8 cellular contexts compared by ENCODE assay signal in genomic region chr2:196171248-196171871, GRCh38. TPM values are rescaled to one million over a fixed set of nuclear protein-coding genes. Genes with fewer than 3 reads are reported as not detected.
A peak's percentile ranks its signal among the peaks of the same experiment; 100 is the strongest.
DNase-seq lines count a peak whose midpoint lies in the region; ATAC-seq lines count a peak whose summit lies in the region.

Gene STK17B (minus strand): TSS chr2:196171578. CDS start chr2:196163383, 8,195 bp downstream.

- H3K27ac Mint-ChIP-seq in naive B cell = peak within 1 kb of the TSS; percentile 93 to 100 (median 100)
- H3K27ac Mint-ChIP-seq in stimulated activated effector memory CD8-positive, alpha-beta T cell treated with anti-CD3 and anti-CD28 coated beads, Interleukin-12 subunit alpha, Interleukin-12 subunit beta, amount 100 ng/mL, for 72 hours = peak within 1 kb of the TSS; percentile 98

- H3K4me1 Mint-ChIP-seq in naive B cell = peaks cover 41 to 50% (median 47%) of the 10 kb centered on the region in 3 donors
- H3K4me1 Mint-ChIP-seq in stimulated activated effector memory CD8-positive, alpha-beta T cell treated with anti-CD3 and anti-CD28 coated beads, Interleukin-12 subunit alpha, Interleukin-12 subunit beta, amount 100 ng/mL, for 72 hours = peaks cover 29% of the 10 kb centered on the region

- DNase-seq in DMS53 (lab: John Stamatoyannopoulos, UW) = peak; percentile 98
- DNase-seq in KBM-7 = peak; percentile 91
- DNase-seq in RKO (ENCODE audit: low spot score) = peak; percentile 94
- peak; percentile 97 for DNase-seq in activated T-helper 1 cell treated with Interleukin-2 at 50 U/mL for 16 hours (ENCODE audit: low read depth)
- peak; percentile 95 for DNase-seq in fibroblast of gingiva (ENCODE audit: low read depth)
- peak; percentile 94 for DNase-seq in naive B cell
- DNase-seq in stimulated activated effector memory CD8-positive, alpha-beta T cell treated with anti-CD3 and anti-CD28 coated beads, Interleukin-12 subunit alpha, Interleukin-12 subunit beta, amount 100 ng/mL, for 72 hours (ENCODE audit: low spot score in 2 of 2) = peak; percentile 82 to 95

- H3K9me3 Mint-ChIP-seq in naive B cell = no peaks in the 10 kb centered on the region
- no peaks in the 10 kb centered on the region for H3K9me3 Mint-ChIP-seq in stimulated activated effector memory CD8-positive, alpha-beta T cell treated with anti-CD3 and anti-CD28 coated beads, Interleukin-12 subunit alpha, Interleukin-12 subunit beta, amount 100 ng/mL, for 72 hours

- ATAC-seq in GM21619 (IDR thresholded peaks at IDR 0.05; ENCODE audit: unreplicated experiment) (peak; percentile 48), naive B cell (ENCODE audit: low read depth in 2 of 2) (peak; percentile 58)
- peak; percentile 84 for ATAC-seq in stimulated activated effector memory CD8-positive, alpha-beta T cell treated with anti-CD3 and anti-CD28 coated beads, Interleukin-12 subunit alpha, Interleukin-12 subunit beta, amount 100 ng/mL, for 72 hours

- H3K36me3 Mint-ChIP-seq in naive B cell = peaks cover 10 to 15% of the 10 kb centered on the region in 2 donors
- peaks cover 59% of the 10 kb centered on the region for H3K36me3 Mint-ChIP-seq in stimulated activated effector memory CD8-positive, alpha-beta T cell treated with anti-CD3 and anti-CD28 coated beads, Interleukin-12 subunit alpha, Interleukin-12 subunit beta, amount 100 ng/mL, for 72 hours

- no peaks in the 10 kb centered on the region for H3K27me3 Mint-ChIP-seq in naive B cell

- in situ Hi-C loops in KBM-7 (cut with MboI; ENCODE audit: low pct_unique_long_range_greater_than_20kb, low sequenced_read_pairs) = no loop called here

- H3K4me3 Mint-ChIP-seq in naive B cell = peak within 1 kb of the TSS; percentile 94 to 99 (median 98)
- peak within 1 kb of the TSS; percentile 94 for H3K4me3 Mint-ChIP-seq in stimulated activated effector memory CD8-positive, alpha-beta T cell treated with anti-CD3 and anti-CD28 coated beads, Interleukin-12 subunit alpha, Interleukin-12 subunit beta, amount 100 ng/mL, for 72 hours

RNA-seq across cellular contexts. Expression of gene STK17B, which starts in this region (rescaled TPM):
- 100 to 1,000 TPM in 5 of 6 donors, 10 to 100 TPM in 1; 90.2 to 162 (median 118) TPM for polyA plus RNA-seq in naive B cell (ENCODE audit: low read depth in 6 of 6)

Comparison
In these comparisons a context has a peak if more than half of its experiments do, and no peak if none do; other contexts are left out.
1. Peak in every context shown above with its lines: DNase-seq and ATAC-seq.